Comparison of ENCODE assay signal across 16 cellular contexts in the genomic region with DNA sequence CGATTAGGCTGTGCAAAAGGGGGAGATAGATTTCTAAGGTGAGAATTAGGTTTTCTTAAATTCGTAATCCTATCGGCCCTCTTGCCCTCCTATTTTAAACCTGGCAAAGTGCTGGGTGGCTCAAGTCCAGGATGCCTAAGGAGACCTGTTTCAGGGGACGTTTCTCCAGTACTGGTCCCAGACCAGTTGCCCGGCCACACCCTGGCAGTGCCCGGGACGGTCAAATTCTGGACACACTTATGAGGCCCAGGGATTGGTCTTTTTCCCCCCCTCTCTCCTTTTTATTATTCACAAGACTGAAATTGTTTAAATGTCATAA. TPM values are rescaled to one million over a fixed set of nuclear protein-coding genes. Genes with fewer than 3 reads are reported as not detected.
A peak's percentile ranks its signal among the peaks of the same experiment; 100 is the strongest.
DNase-seq lines count a peak whose midpoint lies in the region; ATAC-seq, FAIRE-seq and TF ChIP-seq lines count a peak whose summit lies in the region.
"Had no signal": no experiment of that assay in that cellular context is flagged by ENCODE, and none has a peak within 500 bp of the region (broad histone marks: within the 10 kb centered on the region; RNA-seq: fewer than 3 reads in every experiment).

No MANE protein-coding gene starts in this region.

- no peak overlapping the region for H3K4me3 Mint-ChIP-seq in activated CD4-positive, alpha-beta T cell treated with anti-CD3 and anti-CD28 coated beads, Interleukin-2, amount 10 ng/mL, durations not matched to agents 24 days and 14 days
- H3K4me3 Mint-ChIP-seq in progenitor cell of endocrine pancreas (ENCODE audit: low read depth): peak overlapping the region; percentile 58

- H3K4me1 ChIP-seq in PC-3 (ENCODE audit: insufficient read depth, low read length): peaks cover 10% of the 10 kb centered on the region

- peak overlapping the region; percentile 63; the same call in 1 of the 2 replicates for H3K9ac ChIP-seq in PC-3 (ENCODE audit: low read length)

- peak overlapping the region; percentile 99 for H3K4me2 ChIP-seq in PC-3 (ENCODE audit: low read length)

- no peaks in the 10 kb centered on the region for H3K9me3 ChIP-seq in PC-3 (ENCODE audit: low read length)
- H3K9me3 ChIP-seq: mucosa of descending colon, transverse colon had no signal

- TF ChIP-seq POLR2A in GM12892 (IDR thresholded peaks at IDR 0.05; ENCODE audit: low read depth, low read length): no peak

- H3K27me3 ChIP-seq in PC-3 (ENCODE audit: low read length): no peaks in the 10 kb centered on the region

- no peaks in the 10 kb centered on the region for H3K36me3 Mint-ChIP-seq in activated CD4-positive, alpha-beta T cell treated with anti-CD3 and anti-CD28 coated beads, Interleukin-2, amount 10 ng/mL, durations not matched to agents 24 days and 14 days (ENCODE audit: low read depth)
- H3K36me3 Mint-ChIP-seq in progenitor cell of endocrine pancreas (ENCODE audit: insufficient read depth): no peaks in the 10 kb centered on the region

- H3K27ac ChIP-seq in PC-3 (ENCODE audit: low read length): no peak overlapping the region
- H3K27ac ChIP-seq: transverse colon had no signal

- H3K36me3 ChIP-seq in PC-3 (ENCODE audit: low read depth, low read length): no peaks in the 10 kb centered on the region
- H3K36me3 ChIP-seq: transverse colon had no signal

- CTCF ChIA-PET in PC-3 (lab: Charles Lee): no interaction called here

- H3K27ac Mint-ChIP-seq in activated CD4-positive, alpha-beta T cell treated with anti-CD3 and anti-CD28 coated beads, Interleukin-2, amount 10 ng/mL, durations not matched to agents 24 days and 14 days: peak overlapping the region; percentile 34
- H3K27ac Mint-ChIP-seq in progenitor cell of endocrine pancreas: no peak overlapping the region

- no peaks in the 10 kb centered on the region for H4K20me1 ChIP-seq in PC-3 (ENCODE audit: low read length)

- H3K9me3 Mint-ChIP-seq in activated CD4-positive, alpha-beta T cell treated with anti-CD3 and anti-CD28 coated beads, Interleukin-2, amount 10 ng/mL, durations not matched to agents 24 days and 14 days: no peaks in the 10 kb centered on the region
- H3K9me3 Mint-ChIP-seq in progenitor cell of endocrine pancreas (ENCODE audit: low read depth): no peaks in the 10 kb centered on the region

- H3K79me2 ChIP-seq in PC-3 (ENCODE audit: low read length): peaks cover 41% of the 10 kb centered on the region

- BruUV-seq in PC-3 (replicated peaks; lab: Mats Ljungman, UMichigan): no TSS peak

- H3K4me3 ChIP-seq in PC-3 (ENCODE audit: low read length): peak overlapping the region; percentile 91
- peak overlapping the region; percentile 62 for H3K4me3 ChIP-seq in fibroblast of villous mesenchyme (ENCODE audit: low read depth, low read length)
- H3K4me3 ChIP-seq: mucosa of descending colon had no signal

- H3K27me3 Mint-ChIP-seq in activated CD4-positive, alpha-beta T cell treated with anti-CD3 and anti-CD28 coated beads, Interleukin-2, amount 10 ng/mL, durations not matched to agents 24 days and 14 days: peaks cover 53% of the 10 kb centered on the region
- H3K27me3 Mint-ChIP-seq in progenitor cell of endocrine pancreas: peaks cover 63% of the 10 kb centered on the region

- no peaks in the 10 kb centered on the region for H3K9me2 ChIP-seq in PC-3 (replicated peaks; ENCODE audit: low read length)

- no peaks in the 10 kb centered on the region for H3F3A ChIP-seq in PC-3 (ENCODE audit: low read length, unreplicated experiment)

- ATAC-seq in PC-3 (no peak), HG02763 (IDR thresholded peaks at IDR 0.05; ENCODE audit: unreplicated experiment) (no peak), GM18873 (IDR thresholded peaks at IDR 0.05; ENCODE audit: low FRiP score, unreplicated experiment) (no peak)
- ATAC-seq: mucosa of descending colon had no signal

- no peaks in the 10 kb centered on the region for H3K4me1 Mint-ChIP-seq in activated CD4-positive, alpha-beta T cell treated with anti-CD3 and anti-CD28 coated beads, Interleukin-2, amount 10 ng/mL, durations not matched to agents 24 days and 14 days
- H3K4me1 Mint-ChIP-seq in progenitor cell of endocrine pancreas (ENCODE audit: low read depth): peaks cover 6% of the 10 kb centered on the region

- no peak overlapping the region for H2AFZ ChIP-seq in PC-3 (ENCODE audit: low read length)

- POLR2A ChIA-PET in PC-3 (lab: Charles Lee; ENCODE audit: unreplicated experiment): no interaction called here

- DNase-seq in activated CD4-positive, alpha-beta T cell treated with anti-CD3 and anti-CD28 coated beads, Interleukin-2, amount 10 ng/mL, durations not matched to agents 24 days and 14 days: no peak
- no peak for DNase-seq in activated CD4-positive, alpha-beta T cell treated with anti-CD3 and anti-CD28 coated beads for 1 hour
- DNase-seq in PC-3 (no peak), fibroblast of villous mesenchyme (ENCODE audit: low read depth) (no peak), progenitor cell of endocrine pancreas (ENCODE audit: low spot score, unreplicated experiment) (no peak), GM12892 (ENCODE audit: insufficient read length) (no peak)
- DNase-seq: activated CD8-positive, alpha-beta memory T cell treated with anti-CD3 and anti-CD28 coated beads for 24 hours; aorta; mucosa of descending colon; transverse colon had no signal

- no peak for TF ChIP-seq CTCF in PC-3 (conservative IDR thresholded peaks at IDR 0.05; ENCODE audit: low read depth, low read length)
- TF ChIP-seq CTCF in fibroblast of villous mesenchyme (IDR thresholded peaks at IDR 0.05; ENCODE audit: insufficient read depth, low read depth, low read length): no peak
- TF ChIP-seq CTCF in progenitor cell of endocrine pancreas (IDR thresholded peaks at IDR 0.05; ENCODE audit: unreplicated experiment): no peak

- intact Hi-C loops in activated CD4-positive, alpha-beta T cell treated with anti-CD3 and anti-CD28 coated beads, Interleukin-2, amount 10 ng/mL, durations not matched to agents 24 days and 14 days (cut with micrococcal nuclease): no loop called here
- intact Hi-C loops in PC-3 (cut with micrococcal nuclease): loop anchor here (5.0 kb wide), 1 partner anchor 118 kb away; no protein-coding TSS in a partner anchor

- FAIRE-seq in GM12892 (lab: Jason Lieb, UNC): no peak
- FAIRE-seq: D721Med, endometrium had no signal

RNA-seq across cellular contexts. Expression of a gene that starts 3.2 kb away (rescaled TPM):
- not detected in 2 replicates for total RNA-seq in activated CD4-positive, alpha-beta T cell treated with anti-CD3 and anti-CD28 coated beads, Interleukin-2, amount 10 ng/mL, durations not matched to agents 24 days and 14 days
- total RNA-seq in PC-3 (2014; rRNA removed) (30.5 and 40.5 TPM in 2 replicates), fibroblast of villous mesenchyme (1.6 TPM in 1 of 2 replicates, not detected in the other), progenitor cell of endocrine pancreas (0.24 TPM in 1 of 2 replicates, not detected in the other)
- not detected for polyA plus RNA-seq in GM12892 (2012; ENCODE audit: missing spikeins)
- total RNA-seq: aorta; mucosa of descending colon; skeletal muscle tissue; T-helper 1 cell treated with Interleukin-12 subunit alpha and Interleukin-12 subunit beta and Interleukin-4 antibody, amounts not matched to agents 30 ng/mL and 1 ng/mL, for 36 hours; transverse colon had no signal

Comparison
In these comparisons a context has a peak if more than half of its experiments do, and no peak if none do; other contexts are left out.
1. RNA of a gene that starts 3.2 kb away (total RNA-seq): 30.5 to 40.5 TPM in PC-3; 0.24 TPM in progenitor cell of endocrine pancreas, not detected in activated CD4-positive, alpha-beta T cell treated with anti-CD3 and anti-CD28 coated beads, Interleukin-2, amount 10 ng/mL, durations not matched to agents 24 days and 14 days and 1.6 TPM in fibroblast of villous mesenchyme; every median in the first group is over 10 times any median in the second.